8 cellular contexts compared by ENCODE assay signal in genomic region chr14:54566410-54567223, GRCh38. TPM values are rescaled to one million over a fixed set of nuclear protein-coding genes. Genes with fewer than 3 reads are reported as not detected.
DNase-seq lines count a peak whose midpoint lies in the region; ATAC-seq and TF ChIP-seq lines count a peak whose summit lies in the region.

SAMD4A (plus strand) TSS chr14:54567128; CDS start chr14:54567917, 789 bp downstream.

- no peaks in the 10 kb centered on the region for H3K9me3 Mint-ChIP-seq in activated T-helper 1 cell treated with anti-CD3 and anti-CD28 coated beads, Interleukin-12 subunit alpha, Interleukin-12 subunit beta, Interleukin-2, Interleukin-4 antibody, amounts not matched to agents 30 ng/mL and 10 ng/mL and 1 ng/mL, durations not matched to agents 14 hours and 24 hours and 36 hours

- H3K27ac Mint-ChIP-seq in activated T-helper 1 cell treated with anti-CD3 and anti-CD28 coated beads, Interleukin-12 subunit alpha, Interleukin-12 subunit beta, Interleukin-2, Interleukin-4 antibody, amounts not matched to agents 30 ng/mL and 10 ng/mL and 1 ng/mL, durations not matched to agents 14 hours and 24 hours and 36 hours: peak within 1 kb of the TSS; percentile 77

- POLR2A ChIA-PET in OCI-LY7 (lab: Charles Lee): interaction anchor here (0.8 to 0.9 kb wide), 2 partner anchors 16 to 37 kb away, joined by 3 read pairs; no protein-coding TSS in a partner anchor

- H4K20me1 ChIP-seq in OCI-LY7 (ENCODE audit: insufficient read depth, low read length): peaks cover 8% of the 10 kb centered on the region; the same call in 1 of the 2 replicates

- TF ChIP-seq POLR2A in esophagus muscularis mucosa (IDR thresholded peaks at IDR 0.05; ENCODE audit: low read depth): peak; percentile 32

- intact Hi-C loops in OCI-LY7 (cut with micrococcal nuclease; ENCODE audit: unreplicated experiment): loop anchor here (2.0 to 10.0 kb wide), 3 partner anchors 58 to 336 kb away; partner anchors contain the start of genes CGRRF1 and GCH1
- intact Hi-C loops in activated T-helper 1 cell treated with anti-CD3 and anti-CD28 coated beads, Interleukin-12 subunit alpha, Interleukin-12 subunit beta, Interleukin-2, Interleukin-4 antibody, amounts not matched to agents 30 ng/mL and 10 ng/mL and 1 ng/mL, durations not matched to agents 14 hours and 24 hours and 36 hours (cut with micrococcal nuclease): no loop called here
- intact Hi-C loops in esophagus muscularis mucosa (cut with DNase I): loop anchor here (1.0 to 10.0 kb wide), 2 partner anchors 125 to 238 kb away; no protein-coding TSS in a partner anchor

- H3K4me3 Mint-ChIP-seq in activated T-helper 1 cell treated with anti-CD3 and anti-CD28 coated beads, Interleukin-12 subunit alpha, Interleukin-12 subunit beta, Interleukin-2, Interleukin-4 antibody, amounts not matched to agents 30 ng/mL and 10 ng/mL and 1 ng/mL, durations not matched to agents 14 hours and 24 hours and 36 hours: peak within 1 kb of the TSS; percentile 90

- peak within 1 kb of the TSS; percentile 85 for H2AFZ ChIP-seq in OCI-LY7 (ENCODE audit: low read length)

- H3K9me3 ChIP-seq in OCI-LY7 (ENCODE audit: low read length) (no peaks in the 10 kb centered on the region), esophagus muscularis mucosa (no peaks in the 10 kb centered on the region), muscle layer of colon (ENCODE audit: low read length) (no peaks in the 10 kb centered on the region), stomach smooth muscle (ENCODE audit: control insufficient read depth in 2 of 2, low read length in 2 of 2) (no peaks in the 10 kb centered on the region)

- H3K9ac ChIP-seq in muscle layer of colon (ENCODE audit: low read length): peak within 1 kb of the TSS; percentile 91
- peak within 1 kb of the TSS; percentile 75 to 98 for H3K9ac ChIP-seq in stomach smooth muscle (ENCODE audit: low read length in 2 of 2)

- peak within 1 kb of the TSS; percentile 72 for H3K4me3 ChIP-seq in OCI-LY7 (ENCODE audit: low read depth, low read length, poor library complexity, severe bottlenecking)
- H3K4me3 ChIP-seq in esophagus muscularis mucosa: peak within 1 kb of the TSS; percentile 73 to 90 (median 82)
- H3K4me3 ChIP-seq in muscle layer of colon (ENCODE audit: low read depth in 1 of 2, low read length in 2 of 2): peak within 1 kb of the TSS; percentile 89 to 96
- peak within 1 kb of the TSS; percentile 68 to 83 for H3K4me3 ChIP-seq in stomach smooth muscle (ENCODE audit: low read length in 2 of 2)

- peak; percentile 31 for ATAC-seq in GM19328 (IDR thresholded peaks at IDR 0.05; ENCODE audit: unreplicated experiment)
- peak; percentile 34 for ATAC-seq in HG03460 (IDR thresholded peaks at IDR 0.05; ENCODE audit: unreplicated experiment)

- peaks cover 21% of the 10 kb centered on the region for H3K4me1 Mint-ChIP-seq in activated T-helper 1 cell treated with anti-CD3 and anti-CD28 coated beads, Interleukin-12 subunit alpha, Interleukin-12 subunit beta, Interleukin-2, Interleukin-4 antibody, amounts not matched to agents 30 ng/mL and 10 ng/mL and 1 ng/mL, durations not matched to agents 14 hours and 24 hours and 36 hours (ENCODE audit: low read depth)

- no peaks in the 10 kb centered on the region for H3K36me3 Mint-ChIP-seq in activated T-helper 1 cell treated with anti-CD3 and anti-CD28 coated beads, Interleukin-12 subunit alpha, Interleukin-12 subunit beta, Interleukin-2, Interleukin-4 antibody, amounts not matched to agents 30 ng/mL and 10 ng/mL and 1 ng/mL, durations not matched to agents 14 hours and 24 hours and 36 hours (ENCODE audit: low read depth)

- TF ChIP-seq CTCF in OCI-LY7 (conservative IDR thresholded peaks at IDR 0.05; ENCODE audit: low read length) (0 out of 2 replicates have a peak, but pooled peaks have one; percentile 20), esophagus muscularis mucosa (IDR thresholded peaks at IDR 0.05) (peak in 2 of 3 experiments; percentile 43 to 50)

- peaks cover 56% of the 10 kb centered on the region for H3K27me3 Mint-ChIP-seq in activated T-helper 1 cell treated with anti-CD3 and anti-CD28 coated beads, Interleukin-12 subunit alpha, Interleukin-12 subunit beta, Interleukin-2, Interleukin-4 antibody, amounts not matched to agents 30 ng/mL and 10 ng/mL and 1 ng/mL, durations not matched to agents 14 hours and 24 hours and 36 hours (ENCODE audit: insufficient read depth)

- BruUV-seq in OCI-LY7 (replicated peaks; lab: Mats Ljungman, UMichigan): no TSS peak

- no peaks in the 10 kb centered on the region for H3K79me2 ChIP-seq in OCI-LY7 (ENCODE audit: insufficient read depth, low read depth, low read length)

- TF ChIP-seq EP300 in esophagus muscularis mucosa (IDR thresholded peaks at IDR 0.05): no peak

- CTCF ChIA-PET in OCI-LY7 (lab: Charles Lee; ENCODE audit: unreplicated experiment): interaction anchor here (1.0 kb wide), 1 partner anchor 208 kb away, joined by 3 read pairs; no protein-coding TSS in a partner anchor

- peaks cover 0 to 5% (median 0%) of the 10 kb centered on the region in 4 donors for H3K27me3 ChIP-seq in esophagus muscularis mucosa
- no peaks in the 10 kb centered on the region for H3K27me3 ChIP-seq in muscle layer of colon (ENCODE audit: control insufficient read depth in 1 of 2, insufficient read depth in 2 of 2, low read length in 2 of 2)
- no peaks in the 10 kb centered on the region for H3K27me3 ChIP-seq in stomach smooth muscle (ENCODE audit: control insufficient read depth in 1 of 2, insufficient read depth in 2 of 2, low read length in 2 of 2)

- no CpG with 5 or more reads among the region's 91 CpGs for WGBS in esophagus muscularis mucosa

- DNase-seq in CD1c-positive myeloid dendritic cell (ENCODE audit: extremely low spot score) (peak; percentile 57), OCI-LY7 (ENCODE audit: low spot score) (peak; percentile 46), esophagus muscularis mucosa (ENCODE audit: extremely low spot score) (peak; percentile 95)
- DNase-seq in activated T-helper 1 cell treated with anti-CD3 and anti-CD28 coated beads, Interleukin-12 subunit alpha, Interleukin-12 subunit beta, Interleukin-2, Interleukin-4 antibody, amounts not matched to agents 30 ng/mL and 10 ng/mL and 1 ng/mL, durations not matched to agents 14 hours and 24 hours and 36 hours (ENCODE audit: low spot score): peak; percentile 29

- H3K9me2 ChIP-seq in OCI-LY7 (ENCODE audit: insufficient read depth, low read length): no peaks in the 10 kb centered on the region

- peak within 1 kb of the TSS; percentile 99 for H3K4me2 ChIP-seq in OCI-LY7 (ENCODE audit: low read length)

- no peaks in the 10 kb centered on the region for H3K36me3 ChIP-seq in OCI-LY7 (ENCODE audit: insufficient read depth, low read length)
- H3K36me3 ChIP-seq in esophagus muscularis mucosa: peaks cover 0 to 5% (median 0%) of the 10 kb centered on the region in 4 donors
- H3K36me3 ChIP-seq in muscle layer of colon (ENCODE audit: insufficient read depth, low read length): peaks cover 1% of the 10 kb centered on the region
- H3K36me3 ChIP-seq in stomach smooth muscle (ENCODE audit: control insufficient read depth in 2 of 2, insufficient read depth in 2 of 2, low read length in 2 of 2): peaks cover 0 to under 1% of the 10 kb centered on the region in 2 donors

- H3K4me1 ChIP-seq in OCI-LY7 (ENCODE audit: insufficient read depth, low read length, poor library complexity, severe bottlenecking) (peaks cover 33% of the 10 kb centered on the region), esophagus muscularis mucosa (peaks cover 37 to 48% (median 42%) of the 10 kb centered on the region in 4 donors), muscle layer of colon (ENCODE audit: insufficient read depth, low read length) (peaks cover 25% of the 10 kb centered on the region), stomach smooth muscle (ENCODE audit: control insufficient read depth, insufficient read depth, low read length) (peaks cover 36% of the 10 kb centered on the region)

- H3K27ac ChIP-seq in OCI-LY7 (ENCODE audit: low read depth, low read length, poor library complexity, severe bottlenecking) (no peak within 1 kb of the TSS), esophagus muscularis mucosa (replicated peaks in 1 of 4) (peak within 1 kb of the TSS; percentile 98 to 100 (median 99)), muscle layer of colon (ENCODE audit: low read depth, low read length) (peak within 1 kb of the TSS; percentile 99), stomach smooth muscle (ENCODE audit: low read length) (peak within 1 kb of the TSS; percentile 93)

RNA-seq across cellular contexts. Expression of gene SAMD4A, which starts in this region (rescaled TPM):
- 0.05 and 0.06 TPM in 2 replicates for total RNA-seq in OCI-LY7 (2014; rRNA removed; shearing (Covaris generic))
- total RNA-seq in OCI-LY7 (2022) (0.55 and 1.0 TPM in 2 replicates), esophagus muscularis mucosa (100 to 1,000 TPM in 2 of 4 donors, 10 to 100 TPM in 2; 76.8 to 123 (median 97.0) TPM)
- total RNA-seq in activated T-helper 1 cell treated with anti-CD3 and anti-CD28 coated beads, Interleukin-12 subunit alpha, Interleukin-12 subunit beta, Interleukin-2, Interleukin-4 antibody, amounts not matched to agents 30 ng/mL and 10 ng/mL and 1 ng/mL, durations not matched to agents 14 hours and 24 hours and 36 hours: 1.8 TPM in 2 replicates

Comparison
In these comparisons a context has a peak if more than half of its experiments do, and no peak if none do; other contexts are left out.
1. RNA of gene SAMD4A (total RNA-seq): 76.8 to 123 TPM in esophagus muscularis mucosa; 1.8 TPM in activated T-helper 1 cell treated with anti-CD3 and anti-CD28 coated beads, Interleukin-12 subunit alpha, Interleukin-12 subunit beta, Interleukin-2, Interleukin-4 antibody, amounts not matched to agents 30 ng/mL and 10 ng/mL and 1 ng/mL, durations not matched to agents 14 hours and 24 hours and 36 hours and 0.05 to 1.0 TPM in OCI-LY7; every median in the first group is over 10 times any median in the second.
2. DNase-seq: peak in every context shown above with its lines; median percentile 95 in esophagus muscularis mucosa; 57 in CD1c-positive myeloid dendritic cell; 46 in OCI-LY7; 29 in activated T-helper 1 cell treated with anti-CD3 and anti-CD28 coated beads, Interleukin-12 subunit alpha, Interleukin-12 subunit beta, Interleukin-2, Interleukin-4 antibody, amounts not matched to agents 30 ng/mL and 10 ng/mL and 1 ng/mL, durations not matched to agents 14 hours and 24 hours and 36 hours.
3. Peak in every context shown above with its lines, with median percentiles within 50 percentile points of each other: H3K4me3 ChIP-seq.